ENCODE assay signal across 18 cellular contexts in the genomic region with DNA sequence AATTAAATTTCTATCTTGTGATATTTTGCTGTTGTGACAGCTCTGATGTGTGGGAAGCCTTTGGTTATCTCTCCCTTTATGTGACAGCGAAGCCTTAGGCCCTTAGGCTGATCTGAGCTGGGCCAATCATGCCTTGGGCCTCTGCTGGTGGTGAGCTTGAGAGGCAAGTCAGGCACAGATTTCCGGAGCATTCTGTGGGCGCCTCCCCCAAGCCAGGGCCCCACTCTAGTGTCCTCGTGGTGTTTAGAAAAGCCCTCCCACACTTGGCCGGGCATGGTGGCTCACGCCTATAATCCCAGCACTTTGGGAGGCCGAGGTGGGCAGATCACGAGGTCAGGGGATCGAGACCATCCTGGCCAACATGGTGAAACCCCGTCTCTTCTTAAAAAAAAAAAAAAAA.
DNase-seq lines count a peak whose midpoint lies in the region; ATAC-seq and TF ChIP-seq lines count a peak whose summit lies in the region.
"Had no signal": no experiment of that assay in that cellular context is flagged by ENCODE, and none has a peak within 500 bp of the region (broad histone marks: within the 10 kb centered on the region; RNA-seq: fewer than 3 reads in every experiment).

No MANE protein-coding gene starts in this region.

- H3K27me3 ChIP-seq in right atrium auricular region (no peaks in the 10 kb centered on the region), left ventricle myocardium inferior (ENCODE audit: low read depth) (no peaks in the 10 kb centered on the region)

- H3K27ac ChIP-seq in right atrium auricular region (no peak overlapping the region), left ventricle myocardium inferior (replicated peaks) (no peak overlapping the region), coronary artery (no peak overlapping the region)

- peak; percentile 47 for DNase-seq in right atrium auricular region (ENCODE audit: low spot score)
- no peak for DNase-seq in left ventricle myocardium inferior
- DNase-seq in coronary artery (ENCODE audit: low spot score) = peak; percentile 70
- peak; percentile 41 for DNase-seq in sciatic nerve (ENCODE audit: low spot score)
- no peak for DNase-seq in cortex of kidney (lab: John Stamatoyannopoulos, UW)
- DNase-seq: AML-193, DMS53, MV-4-11, NCI-H1436, NCI-H2029 treated with DMSO at 0.1 percent for 48 hours, NCI-H2227 treated with DMSO at 0.1 percent for 48 hours, NCI-H526, OCI-M1 had no signal

- no peaks in the 10 kb centered on the region for H3K36me3 ChIP-seq in right atrium auricular region
- H3K36me3 ChIP-seq in left ventricle myocardium inferior = peaks cover 14% of the 10 kb centered on the region

- intact Hi-C loops in left ventricle myocardium inferior (cut with micrococcal nuclease) = no loop called here
- intact Hi-C loops in sciatic nerve (cut with DNase I) = no loop called here

- no peak for ATAC-seq in sciatic nerve
- no peak for ATAC-seq in HG03175 (IDR thresholded peaks at IDR 0.05; ENCODE audit: unreplicated experiment)
- ATAC-seq in GM18511 (IDR thresholded peaks at IDR 0.05; ENCODE audit: unreplicated experiment) = no peak
- ATAC-seq: GM12878, HCT116 had no signal

- H3K9me3 ChIP-seq in right atrium auricular region (no peaks in the 10 kb centered on the region), left ventricle myocardium inferior (replicated peaks) (no peaks in the 10 kb centered on the region)
- H3K9me3 ChIP-seq: Caco-2 had no signal

- H3K4me1 ChIP-seq in right atrium auricular region = no peaks in the 10 kb centered on the region
- peaks cover 5% of the 10 kb centered on the region for H3K4me1 ChIP-seq in left ventricle myocardium inferior
- H3K4me1 ChIP-seq: Caco-2 had no signal

- H3K4me3 ChIP-seq in right atrium auricular region = no peak overlapping the region
- no peak overlapping the region for H3K4me3 ChIP-seq in left ventricle myocardium inferior
- H3K4me3 ChIP-seq in coronary artery = no peak overlapping the region
- H3K4me3 ChIP-seq: GM12878 had no signal

- TF ChIP-seq CTCF in right atrium auricular region (IDR thresholded peaks at IDR 0.05) (no peak), left ventricle myocardium inferior (IDR thresholded peaks at IDR 0.05; ENCODE audit: borderline replicate concordance) (no peak), coronary artery (IDR thresholded peaks at IDR 0.05) (no peak)

Comparison
In these comparisons a context has a peak if more than half of its experiments do, and no peak if none do; other contexts are left out.
1. DNase-seq: peak in right atrium auricular region (single experiment), coronary artery (single experiment) and sciatic nerve (single experiment); none in left ventricle myocardium inferior (single experiment) and cortex of kidney (single experiment).